ENCODE assay signal across 1 cellular context in genomic region chr2:232441147-232441651, GRCh38.
TF ChIP-seq lines count a peak whose summit lies in the region.

No MANE protein-coding gene starts in this region.

TF ChIP-seq in SK-N-SH treated with all-trans-retinoic acid at 6 μM for 48 hours, 23 proteins besides CTCF, POLR2A, EP300 and RAD21 (continued from another document):
- no peak for TF ChIP-seq TSHZ2 (CRISPR knock-in tag; IDR thresholded peaks at IDR 0.05)
- TF ChIP-seq ZNF565 (CRISPR knock-in tag; conservative IDR thresholded peaks at IDR 0.05; ENCODE audit: low read depth): no peak
- TF ChIP-seq SNAI2 (CRISPR knock-in tag; IDR thresholded peaks at IDR 0.05): no peak
TF ChIP-seq in SK-N-SH treated with all-trans-retinoic acid at 6 μM for 48 hours: peak in this region for 0.
